Comparison of ENCODE assay signal across 19 cellular contexts in genomic region chr22:27937453-27937852, GRCh38. TPM values are rescaled to one million over a fixed set of nuclear protein-coding genes. Genes with fewer than 3 reads are reported as not detected.
DNase-seq lines count a peak whose midpoint lies in the region; ATAC-seq, FAIRE-seq and TF ChIP-seq lines count a peak whose summit lies in the region.
"Had no signal": no experiment of that assay in that cellular context is flagged by ENCODE, and none has a peak within 500 bp of the region (broad histone marks: within the 10 kb centered on the region; RNA-seq: fewer than 3 reads in every experiment).

No MANE protein-coding gene starts in this region.

- H3K4me1 ChIP-seq in osteoblast (ENCODE audit: insufficient read depth, low read length), result no peaks in the 10 kb centered on the region
- no peaks in the 10 kb centered on the region for H3K4me1 ChIP-seq in effector memory CD4-positive, alpha-beta T cell (ENCODE audit: control insufficient read depth, insufficient read depth, low read length, poor library complexity, severe bottlenecking)
- H3K4me1 ChIP-seq: upper lobe of right lung had no signal

- no peak overlapping the region for H3K27ac ChIP-seq in osteoblast (ENCODE audit: low read depth, low read length)
- H3K27ac ChIP-seq in effector memory CD4-positive, alpha-beta T cell (ENCODE audit: insufficient read depth, low read length, poor library complexity, severe bottlenecking), result no peak overlapping the region
- H3K27ac ChIP-seq: neutrophil, upper lobe of right lung had no signal

- H3K9me3 ChIP-seq in osteoblast (ENCODE audit: low read depth, low read length), result no peaks in the 10 kb centered on the region
- H3K9me3 ChIP-seq in effector memory CD4-positive, alpha-beta T cell (ENCODE audit: control insufficient read depth, low read length), result no peaks in the 10 kb centered on the region
- H3K9me3 ChIP-seq: neutrophil, upper lobe of right lung had no signal

- no peaks in the 10 kb centered on the region for H4K20me1 ChIP-seq in osteoblast (ENCODE audit: insufficient read depth, low read length)

- TF ChIP-seq CTCF in LNCaP clone FGC (IDR thresholded peaks at IDR 0.05; ENCODE audit: control insufficient read depth, extremely low read depth, insufficient read depth) (0 out of 2 replicates have a peak, but pooled peaks have one; percentile 13), bronchial epithelial cell (IDR thresholded peaks at IDR 0.05; ENCODE audit: insufficient read depth, low read length, severe bottlenecking) (peak; percentile 10), osteoblast (IDR thresholded peaks at IDR 0.05; ENCODE audit: extremely low read depth, low read depth, low read length) (peak; percentile 29)

- no peak overlapping the region for H2AFZ ChIP-seq in osteoblast (ENCODE audit: low read length)

- H3K4me3 ChIP-seq in LNCaP clone FGC (ENCODE audit: low read depth, low read length) (no peak overlapping the region), bronchial epithelial cell (ENCODE audit: low read depth, low read length) (no peak overlapping the region), osteoblast (ENCODE audit: insufficient read depth, low read length) (no peak overlapping the region)
- H3K4me3 ChIP-seq in effector memory CD4-positive, alpha-beta T cell (ENCODE audit: insufficient read depth, low read depth, low read length, poor library complexity, severe bottlenecking), result no peak overlapping the region
- H3K4me3 ChIP-seq: K562, upper lobe of right lung had no signal

- no peak for ATAC-seq in HG02981 (IDR thresholded peaks at IDR 0.05; ENCODE audit: unreplicated experiment)
- ATAC-seq: K562, upper lobe of right lung had no signal

- FAIRE-seq in bronchial epithelial cell (lab: Jason Lieb, UNC), result no peak
- FAIRE-seq: frontal cortex, K562 had no signal

- no peaks in the 10 kb centered on the region for H3K36me3 ChIP-seq in bronchial epithelial cell (ENCODE audit: control insufficient read depth, insufficient read depth, low read length)
- no peaks in the 10 kb centered on the region for H3K36me3 ChIP-seq in osteoblast (ENCODE audit: insufficient read depth, low read length)
- H3K36me3 ChIP-seq in effector memory CD4-positive, alpha-beta T cell (ENCODE audit: control insufficient read depth, insufficient read depth, low read length), result no peaks in the 10 kb centered on the region
- H3K36me3 ChIP-seq: neutrophil, upper lobe of right lung had no signal

- no peaks in the 10 kb centered on the region for H3K79me2 ChIP-seq in osteoblast (ENCODE audit: insufficient read depth, low read length)

- no peaks in the 10 kb centered on the region for H3K27me3 ChIP-seq in bronchial epithelial cell (ENCODE audit: control insufficient read depth, insufficient read depth, low read length)
- no peaks in the 10 kb centered on the region for H3K27me3 ChIP-seq in osteoblast (ENCODE audit: insufficient read depth, low read length)
- no peaks in the 10 kb centered on the region for H3K27me3 ChIP-seq in effector memory CD4-positive, alpha-beta T cell (replicated peaks; ENCODE audit: control insufficient read depth, insufficient read depth, low read length, poor library complexity, severe bottlenecking)
- H3K27me3 ChIP-seq: neutrophil, upper lobe of right lung had no signal

- DNase-seq in DMS53 (lab: John Stamatoyannopoulos, UW) (peak; percentile 0), DMS53 treated with DMSO at 0.1 percent for 48 hours (lab: John Stamatoyannopoulos, UW; ENCODE audit: unreplicated experiment) (no peak), LNCaP clone FGC (ENCODE audit: low read depth) (no peak), bronchial epithelial cell (ENCODE audit: low read depth) (no peak), osteoblast (ENCODE audit: insufficient read length, low spot score, missing footprints) (peak; percentile 45), HT-29 (ENCODE audit: low spot score) (no peak)
- no peak for DNase-seq in effector memory CD4-positive, alpha-beta T cell
- DNase-seq: central memory CD4-positive, alpha-beta T cell; endodermal cell; GDM1; NCI-H1092 treated with DMSO at 0.1 percent for 48 hours; retina; Right ventricle myocardium superior; T-helper 2 cell; upper lobe of right lung had no signal

- no peak overlapping the region for H3K4me2 ChIP-seq in osteoblast (ENCODE audit: insufficient read depth, low read length)

RNA-seq across cellular contexts. Expression of gene PITPNB, which starts 18.4 kb away (rescaled TPM):
- 16.8 and 21.3 TPM in 2 replicates for total RNA-seq in bronchial epithelial cell
- total RNA-seq in osteoblast, result 30.6 and 30.8 TPM in 2 replicates
- 9.5 and 12.3 TPM in 2 replicates for total RNA-seq in HT-29 (2014; rRNA removed; shearing (Covaris generic))

Comparison
In these comparisons a context has a peak if more than half of its experiments do, and no peak if none do; other contexts are left out.
1. DNase-seq: peak in DMS53 (single experiment) and osteoblast (single experiment); none in DMS53 treated with DMSO at 0.1 percent for 48 hours (single experiment), LNCaP clone FGC (single experiment), bronchial epithelial cell (single experiment), HT-29 (single experiment) and effector memory CD4-positive, alpha-beta T cell (0 of 3).
2. Peak in every context shown above with its lines, with median percentiles within 50 percentile points of each other: CTCF ChIP-seq.